In the genomic region with DNA sequence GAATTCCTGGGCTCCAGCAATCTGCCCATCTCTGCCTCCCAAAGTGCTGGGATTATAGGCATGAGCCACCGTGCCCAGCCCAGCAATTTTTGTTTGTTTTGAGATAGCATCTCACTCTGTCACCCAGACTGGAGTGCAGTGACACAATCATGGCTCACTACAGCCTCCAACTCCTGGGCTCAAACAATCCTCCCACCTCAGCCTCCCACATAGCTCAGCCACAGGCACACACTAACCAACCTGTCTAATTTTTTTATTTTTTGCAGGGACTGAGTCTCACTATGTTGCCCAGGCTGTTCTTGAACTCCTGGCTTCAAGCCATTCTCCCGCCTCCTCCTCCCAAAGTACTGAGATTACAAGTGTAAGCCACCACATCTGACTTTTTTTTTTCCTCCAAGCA, we compare ENCODE assay signal across 2 cellular contexts.
TF ChIP-seq lines count a peak whose summit lies in the region.

No MANE protein-coding gene starts in this region.

TF ChIP-seq in HEK293, 187 proteins besides CTCF, POLR2A, EP300 and RAD21:
- TF ChIP-seq EGR2 (tag by site-specific recombination; IDR thresholded peaks at IDR 0.05; ENCODE audit: low read depth) (peak; percentile 85), ZFHX2 (tag by site-specific recombination; conservative IDR thresholded peaks at IDR 0.05) (peak; percentile 63; the same call in 1 of the 2 replicates)
TF ChIP-seq in HEK293: peak in this region for 2; not testable (repeated sequence) for 185.

TF ChIP-seq in HepG2, 621 proteins besides CTCF, POLR2A, EP300 and RAD21:
- TF ChIP-seq, protein P1, sequence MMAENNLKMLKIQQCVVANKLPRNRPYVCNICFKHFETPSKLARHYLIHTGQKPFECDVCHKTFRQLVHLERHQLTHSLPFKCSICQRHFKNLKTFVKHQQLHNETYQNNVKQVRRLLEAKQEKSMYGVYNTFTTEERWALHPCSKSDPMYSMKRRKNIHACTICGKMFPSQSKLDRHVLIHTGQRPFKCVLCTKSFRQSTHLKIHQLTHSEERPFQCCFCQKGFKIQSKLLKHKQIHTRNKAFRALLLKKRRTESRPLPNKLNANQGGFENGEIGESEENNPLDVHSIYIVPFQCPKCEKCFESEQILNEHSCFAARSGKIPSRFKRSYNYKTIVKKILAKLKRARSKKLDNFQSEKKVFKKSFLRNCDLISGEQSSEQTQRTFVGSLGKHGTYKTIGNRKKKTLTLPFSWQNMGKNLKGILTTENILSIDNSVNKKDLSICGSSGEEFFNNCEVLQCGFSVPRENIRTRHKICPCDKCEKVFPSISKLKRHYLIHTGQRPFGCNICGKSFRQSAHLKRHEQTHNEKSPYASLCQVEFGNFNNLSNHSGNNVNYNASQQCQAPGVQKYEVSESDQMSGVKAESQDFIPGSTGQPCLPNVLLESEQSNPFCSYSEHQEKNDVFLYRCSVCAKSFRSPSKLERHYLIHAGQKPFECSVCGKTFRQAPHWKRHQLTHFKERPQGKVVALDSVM (CRISPR knock-in tag; IDR thresholded peaks at IDR 0.05): peak; percentile 92
